ENCODE assay signal across 8 cellular contexts in genomic region chr1:187928288-187928687, GRCh38.
DNase-seq lines count a peak whose midpoint lies in the region; ATAC-seq, FAIRE-seq and TF ChIP-seq lines count a peak whose summit lies in the region.

No MANE protein-coding gene starts in this region.

- no peak overlapping the region for H3K27ac ChIP-seq in foreskin keratinocyte

- CTCF ChIA-PET in activated CD8-positive, alpha-beta T cell treated with anti-CD3 and anti-CD28 coated beads for 36 hours (lab: Charles Lee): interaction anchor here (0.8 kb wide), 1 partner anchor 88 kb away, joined by 3 read pairs; no protein-coding TSS in a partner anchor
- CTCF ChIA-PET in activated CD8-positive, alpha-beta T cell treated with anti-CD3 and anti-CD28 coated beads, Interleukin-2, amount 10 ng/mL, durations not matched to agents 7 days and 5 days (lab: Charles Lee): no interaction called here

- H3K36me3 Mint-ChIP-seq in activated CD8-positive, alpha-beta T cell treated with anti-CD3 and anti-CD28 coated beads for 36 hours (ENCODE audit: low read depth): no peaks in the 10 kb centered on the region
- H3K36me3 Mint-ChIP-seq in activated CD8-positive, alpha-beta T cell treated with anti-CD3 and anti-CD28 coated beads, Interleukin-2, amount 10 ng/mL, durations not matched to agents 7 days and 5 days (ENCODE audit: low read depth): no peaks in the 10 kb centered on the region

- H3K27me3 ChIP-seq in foreskin keratinocyte: no peaks in the 10 kb centered on the region

- no peak overlapping the region for H3K4me3 Mint-ChIP-seq in activated CD8-positive, alpha-beta T cell treated with anti-CD3 and anti-CD28 coated beads for 36 hours
- no peak overlapping the region for H3K4me3 Mint-ChIP-seq in activated CD8-positive, alpha-beta T cell treated with anti-CD3 and anti-CD28 coated beads, Interleukin-2, amount 10 ng/mL, durations not matched to agents 7 days and 5 days

- no peak overlapping the region for H3K27ac Mint-ChIP-seq in activated CD8-positive, alpha-beta T cell treated with anti-CD3 and anti-CD28 coated beads for 36 hours
- no peak overlapping the region for H3K27ac Mint-ChIP-seq in activated CD8-positive, alpha-beta T cell treated with anti-CD3 and anti-CD28 coated beads, Interleukin-2, amount 10 ng/mL, durations not matched to agents 7 days and 5 days

- ATAC-seq in activated CD8-positive, alpha-beta T cell treated with anti-CD3 and anti-CD28 coated beads for 36 hours: no peak
- ATAC-seq in activated CD8-positive, alpha-beta T cell treated with anti-CD3 and anti-CD28 coated beads, Interleukin-2, amount 10 ng/mL, durations not matched to agents 7 days and 5 days: no peak
- ATAC-seq in foreskin keratinocyte: no peak

- FAIRE-seq in urothelium cell line (lab: Jason Lieb, UNC): no peak

- no peaks in the 10 kb centered on the region for H3K27me3 Mint-ChIP-seq in activated CD8-positive, alpha-beta T cell treated with anti-CD3 and anti-CD28 coated beads for 36 hours
- H3K27me3 Mint-ChIP-seq in activated CD8-positive, alpha-beta T cell treated with anti-CD3 and anti-CD28 coated beads, Interleukin-2, amount 10 ng/mL, durations not matched to agents 7 days and 5 days (ENCODE audit: low read depth): no peaks in the 10 kb centered on the region

- peaks cover 5% of the 10 kb centered on the region for H3K9me3 Mint-ChIP-seq in activated CD8-positive, alpha-beta T cell treated with anti-CD3 and anti-CD28 coated beads for 36 hours
- no peaks in the 10 kb centered on the region for H3K9me3 Mint-ChIP-seq in activated CD8-positive, alpha-beta T cell treated with anti-CD3 and anti-CD28 coated beads, Interleukin-2, amount 10 ng/mL, durations not matched to agents 7 days and 5 days (ENCODE audit: insufficient read depth)

- no peak for TF ChIP-seq CTCF in activated CD8-positive, alpha-beta T cell treated with anti-CD3 and anti-CD28 coated beads for 36 hours (IDR thresholded peaks at IDR 0.05)
- peak; percentile 55 for TF ChIP-seq CTCF in foreskin keratinocyte (conservative IDR thresholded peaks at IDR 0.05)

- intact Hi-C loops in activated CD8-positive, alpha-beta T cell treated with anti-CD3 and anti-CD28 coated beads for 36 hours (cut with micrococcal nuclease): no loop called here

- H3K4me1 Mint-ChIP-seq in activated CD8-positive, alpha-beta T cell treated with anti-CD3 and anti-CD28 coated beads for 36 hours (ENCODE audit: low read depth): no peaks in the 10 kb centered on the region
- no peaks in the 10 kb centered on the region for H3K4me1 Mint-ChIP-seq in activated CD8-positive, alpha-beta T cell treated with anti-CD3 and anti-CD28 coated beads, Interleukin-2, amount 10 ng/mL, durations not matched to agents 7 days and 5 days (ENCODE audit: low read depth)

- DNase-seq in activated CD8-positive, alpha-beta T cell treated with anti-CD3 and anti-CD28 coated beads for 36 hours: peak; percentile 7
- no peak for DNase-seq in activated CD8-positive, alpha-beta T cell treated with anti-CD3 and anti-CD28 coated beads, Interleukin-2, amount 10 ng/mL, durations not matched to agents 7 days and 5 days
- DNase-seq in NCI-H82 treated with DMSO at 0.1 percent for 48 hours (lab: John Stamatoyannopoulos, UW; ENCODE audit: unreplicated experiment) (peak; percentile 41), foreskin keratinocyte (peak in 1 of 2 donors; percentile 29), urothelium cell line (ENCODE audit: low spot score) (peak; percentile 7), NCI-H345 (lab: John Stamatoyannopoulos, UW) (no peak), KG1 (lab: John Stamatoyannopoulos, UW) (no peak), SW480 (ENCODE audit: low spot score) (no peak)

- POLR2A ChIA-PET in activated CD8-positive, alpha-beta T cell treated with anti-CD3 and anti-CD28 coated beads for 36 hours (lab: Charles Lee): no interaction called here
- POLR2A ChIA-PET in activated CD8-positive, alpha-beta T cell treated with anti-CD3 and anti-CD28 coated beads, Interleukin-2, amount 10 ng/mL, durations not matched to agents 7 days and 5 days (lab: Charles Lee): no interaction called here

- H3K4me1 ChIP-seq in foreskin keratinocyte: no peaks in the 10 kb centered on the region

Comparison
In these comparisons a context has a peak if more than half of its experiments do, and no peak if none do; other contexts are left out.
1. DNase-seq: peak in activated CD8-positive, alpha-beta T cell treated with anti-CD3 and anti-CD28 coated beads for 36 hours (single experiment), NCI-H82 treated with DMSO at 0.1 percent for 48 hours (single experiment) and urothelium cell line (single experiment); none in activated CD8-positive, alpha-beta T cell treated with anti-CD3 and anti-CD28 coated beads, Interleukin-2, amount 10 ng/mL, durations not matched to agents 7 days and 5 days (single experiment), NCI-H345 (single experiment), KG1 (single experiment) and SW480 (single experiment).